In genomic region chr7:112449353-112449752, GRCh38 we compare ENCODE assay signal across 7 cellular contexts.
DNase-seq lines count a peak whose midpoint lies in the region; ATAC-seq and TF ChIP-seq lines count a peak whose summit lies in the region.

No MANE protein-coding gene starts in this region.

- H3K9me3 ChIP-seq in HAP-1 (no peaks in the 10 kb centered on the region), RWPE2 (ENCODE audit: severe bottlenecking) (no peaks in the 10 kb centered on the region)

- H3K4me3 ChIP-seq in HAP-1 (peak overlapping the region; percentile 100), RWPE2 (ENCODE audit: severe bottlenecking) (peak overlapping the region; percentile 92), brain microvascular endothelial cell (ENCODE audit: low read depth, low read length) (peak overlapping the region; percentile 98)

- peak overlapping the region; percentile 58 for H3K27ac ChIP-seq in RWPE2 (ENCODE audit: poor library complexity, severe bottlenecking)
- H3K27ac ChIP-seq in brain microvascular endothelial cell, result no peak overlapping the region

- H3K27me3 ChIP-seq in HAP-1 (ENCODE audit: low read depth) (no peaks in the 10 kb centered on the region), RWPE2 (ENCODE audit: insufficient read depth, poor library complexity, severe bottlenecking) (no peaks in the 10 kb centered on the region), brain microvascular endothelial cell (replicated peaks) (no peaks in the 10 kb centered on the region)

- no peak for DNase-seq in HAP-1 (ENCODE audit: low spot score in 2 of 2)
- DNase-seq in RWPE2 (ENCODE audit: low spot score), result no peak
- DNase-seq in brain microvascular endothelial cell, result peak; percentile 31
- peak; percentile 23 for DNase-seq in medulla oblongata (ENCODE audit: extremely low spot score)
- peak; percentile 39 to 55 for DNase-seq in stimulated activated CD8-positive, alpha-beta memory T cell treated with anti-CD3 and anti-CD28 coated beads, Interleukin-7, amount 100 ng/mL, for 4 hours (ENCODE audit: low read depth in 2 of 2)
- DNase-seq in 8988T, result no peak

- no peak for TF ChIP-seq CTCF in RWPE2 (IDR thresholded peaks at IDR 0.05; ENCODE audit: poor library complexity, severe bottlenecking)
- TF ChIP-seq CTCF in brain microvascular endothelial cell (IDR thresholded peaks at IDR 0.05; ENCODE audit: low read depth, low read length, missing control alignments), result no peak

- in situ Hi-C loops in HAP-1 (cut with MboI; ENCODE audit: low sequenced_read_pairs), result no loop called here
- in situ Hi-C loops in brain microvascular endothelial cell (cut with HindIII; ENCODE audit: low pct_ligation_motif_present, low sequenced_read_pairs), result no loop called here

- H3K36me3 ChIP-seq in HAP-1 (replicated peaks) (peaks cover 3% of the 10 kb centered on the region; the same call in 1 of the 2 replicates), RWPE2 (ENCODE audit: low read depth) (no peaks in the 10 kb centered on the region), brain microvascular endothelial cell (replicated peaks) (no peaks in the 10 kb centered on the region)

- peaks cover 16% of the 10 kb centered on the region for H3K4me1 ChIP-seq in HAP-1
- H3K4me1 ChIP-seq in RWPE2 (ENCODE audit: insufficient read depth, poor library complexity, severe bottlenecking), result peaks cover 23% of the 10 kb centered on the region

- ATAC-seq in RWPE2 (ENCODE audit: low read depth) (peak; percentile 53), HG02588 (IDR thresholded peaks at IDR 0.05; ENCODE audit: unreplicated experiment) (no peak)

Comparison
In these comparisons a context has a peak if more than half of its experiments do, and no peak if none do; other contexts are left out.
1. DNase-seq: peak in brain microvascular endothelial cell (single experiment), medulla oblongata (single experiment) and stimulated activated CD8-positive, alpha-beta memory T cell treated with anti-CD3 and anti-CD28 coated beads, Interleukin-7, amount 100 ng/mL, for 4 hours (2 of 2); none in HAP-1 (0 of 2), RWPE2 (single experiment) and 8988T (single experiment).
2. Peak in every context shown above with its lines, with median percentiles within 50 percentile points of each other: H3K4me3 ChIP-seq.